ENCODE assay signal across 29 cellular contexts in the genomic region with DNA sequence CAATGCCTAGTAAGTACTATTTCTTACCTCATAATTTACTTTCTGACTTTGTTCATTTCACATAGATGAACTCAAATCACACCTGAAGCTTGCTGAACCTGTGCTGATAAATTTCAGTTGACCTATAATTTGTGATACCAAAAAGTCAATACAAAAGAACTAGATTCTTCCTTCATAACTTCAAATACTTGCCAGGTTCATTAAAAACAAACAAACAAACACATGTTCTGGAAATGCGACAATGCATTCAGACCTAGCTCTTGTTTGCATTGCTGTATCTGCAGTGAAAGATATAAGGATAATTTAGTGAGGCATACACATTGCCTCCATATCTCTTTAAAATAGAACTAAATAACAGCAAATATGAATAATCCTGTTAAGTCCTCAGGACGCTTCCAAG.
"Had no signal": no experiment of that assay in that cellular context is flagged by ENCODE, and none has a peak within 500 bp of the region (broad histone marks: within the 10 kb centered on the region; RNA-seq: fewer than 3 reads in every experiment).

No MANE protein-coding gene starts in this region.

- H3K36me3 ChIP-seq: colonic mucosa, esophagus muscularis mucosa, esophagus squamous epithelium, gastrocnemius medialis, gastroesophageal sphincter, heart left ventricle, heart right ventricle had no signal

- H3K4me3 ChIP-seq: colonic mucosa, coronary artery, dorsolateral prefrontal cortex, esophagus muscularis mucosa, esophagus squamous epithelium, gastrocnemius medialis, gastroesophageal sphincter, heart left ventricle, heart right ventricle, hepatocyte had no signal

- ATAC-seq: effector memory CD8-positive, alpha-beta T cell; esophagus mucosa; foreskin keratinocyte; gastrocnemius medialis; gastroesophageal sphincter; heart left ventricle; heart right ventricle had no signal

- H3K9me3 ChIP-seq: colonic mucosa, esophagus muscularis mucosa, esophagus squamous epithelium, gastrocnemius medialis, gastroesophageal sphincter, heart left ventricle had no signal

- H3K4me1 ChIP-seq: colonic mucosa, foreskin keratinocyte had no signal

- H3K79me2 ChIP-seq: hepatocyte had no signal

- H3K27ac Mint-ChIP-seq: dendritic cell treated with granulocyte-macrophage colony-stimulating factor and Interleukin-4, amounts not matched to agents 40 ng/mL and 50 ng/mL, for 4 days; effector memory CD8-positive, alpha-beta T cell; endodermal cell had no signal

- H3K27ac ChIP-seq: colonic mucosa, coronary artery, dorsolateral prefrontal cortex, epithelial cell of prostate, esophagus muscularis mucosa, esophagus squamous epithelium, foreskin keratinocyte, gastrocnemius medialis, gastroesophageal sphincter, heart left ventricle, heart right ventricle, hepatocyte had no signal

- H3K27me3 ChIP-seq: colonic mucosa, dorsolateral prefrontal cortex, esophagus muscularis mucosa, esophagus squamous epithelium, gastrocnemius medialis, gastroesophageal sphincter, heart left ventricle, heart right ventricle, hepatocyte had no signal

- H3K4me3 Mint-ChIP-seq: dendritic cell treated with granulocyte-macrophage colony-stimulating factor and Interleukin-4, amounts not matched to agents 40 ng/mL and 50 ng/mL, for 4 days; effector memory CD8-positive, alpha-beta T cell; endodermal cell had no signal

- H2AFZ ChIP-seq: hepatocyte had no signal

- DNase-seq: colonic mucosa; cortex of kidney; dermis blood vessel endothelial cell; dorsolateral prefrontal cortex; effector CD4-positive, alpha-beta T cell; effector CD8-positive, alpha-beta T cell; effector memory CD4-positive, alpha-beta T cell; effector memory CD8-positive, alpha-beta T cell; endodermal cell; erythroblast; esophagus squamous epithelium; foreskin fibroblast; foreskin keratinocyte; foreskin melanocyte; gastrocnemius medialis; glutamatergic neuron; head of caudate nucleus; heart left ventricle; heart right ventricle had no signal

- H3K4me2 ChIP-seq: hepatocyte had no signal

- H3K9me3 Mint-ChIP-seq: dendritic cell treated with granulocyte-macrophage colony-stimulating factor and Interleukin-4, amounts not matched to agents 40 ng/mL and 50 ng/mL, for 4 days; effector memory CD8-positive, alpha-beta T cell had no signal

- FAIRE-seq: endometrium, endothelial cell of umbilical vein, frontal cortex had no signal
